In genomic region chr15:81002004-81002253, GRCh38 we compare ENCODE assay signal across 8 cellular contexts. TPM values are rescaled to one million over a fixed set of nuclear protein-coding genes. Genes with fewer than 3 reads are reported as not detected.
DNase-seq lines count a peak whose midpoint lies in the region; ATAC-seq and TF ChIP-seq lines count a peak whose summit lies in the region.

No MANE protein-coding gene starts in this region.

- H3K27me3 ChIP-seq in A673 (replicated peaks; ENCODE audit: insufficient read depth, low read depth, low read length, poor library complexity), result no peaks in the 10 kb centered on the region
- peaks cover 29% of the 10 kb centered on the region for H3K27me3 ChIP-seq in ectodermal cell (ENCODE audit: control insufficient read depth, insufficient read depth, low read length, poor library complexity, severe bottlenecking)
- no peaks in the 10 kb centered on the region for H3K27me3 ChIP-seq in mucosa of stomach (ENCODE audit: control insufficient read depth, insufficient read depth, low read length)

- peak overlapping the region; percentile 91 for H3K4me3 ChIP-seq in A673 (ENCODE audit: low read depth, low read length, poor library complexity, severe bottlenecking)
- H3K4me3 ChIP-seq in LNCaP clone FGC (ENCODE audit: low read depth, low read length), result peak overlapping the region; percentile 77
- peak overlapping the region; percentile 91 for H3K4me3 ChIP-seq in ectodermal cell (ENCODE audit: insufficient read depth, low read depth, low read length)
- H3K4me3 ChIP-seq in mucosa of stomach (ENCODE audit: low read length), result peak overlapping the region; percentile 25

- CTCF ChIA-PET in A673 (lab: Charles Lee), result no interaction called here

- H3K9ac ChIP-seq in mucosa of stomach (ENCODE audit: low read length), result peak overlapping the region; percentile 100

- TF ChIP-seq CTCF in A673 (conservative IDR thresholded peaks at IDR 0.05; ENCODE audit: low read depth, low read length) (no peak), LNCaP clone FGC (IDR thresholded peaks at IDR 0.05; ENCODE audit: control insufficient read depth, extremely low read depth, insufficient read depth) (no peak)

- H3K36me3 ChIP-seq in A673 (ENCODE audit: insufficient read depth, low read length, poor library complexity, severe bottlenecking) (no peaks in the 10 kb centered on the region), ectodermal cell (ENCODE audit: control insufficient read depth, insufficient read depth, low read length) (no peaks in the 10 kb centered on the region), mucosa of stomach (ENCODE audit: control insufficient read depth, insufficient read depth, low read length) (peaks cover 7% of the 10 kb centered on the region)

- DNase-seq in A673 (ENCODE audit: low spot score) (no peak), LNCaP clone FGC (ENCODE audit: low read depth) (no peak), cerebellum (ENCODE audit: low spot score) (no peak)

- BruUV-seq in A673 (replicated peaks; lab: Mats Ljungman, UMichigan), result no TSS peak

- H3K9me3 ChIP-seq in A673 (ENCODE audit: low read depth, low read length, poor library complexity, severe bottlenecking) (no peaks in the 10 kb centered on the region), ectodermal cell (ENCODE audit: control insufficient read depth, low read length) (no peaks in the 10 kb centered on the region), mucosa of stomach (ENCODE audit: control insufficient read depth, low read length) (no peaks in the 10 kb centered on the region)

- WGBS in ectodermal cell, 2 experiments, result 1% methylated on average over 32 of the region's 32 CpGs

- H3K4me1 ChIP-seq in A673 (ENCODE audit: insufficient read depth, low read length, poor library complexity, severe bottlenecking), result peaks cover 14% of the 10 kb centered on the region
- H3K4me1 ChIP-seq in ectodermal cell (ENCODE audit: control insufficient read depth, insufficient read depth, low read length), result no peaks in the 10 kb centered on the region
- peaks cover 20% of the 10 kb centered on the region for H3K4me1 ChIP-seq in mucosa of stomach (ENCODE audit: control insufficient read depth, insufficient read depth, low read length)

- ATAC-seq in HG03025 (IDR thresholded peaks at IDR 0.05; ENCODE audit: low FRiP score, unreplicated experiment) (no peak), GM18907 (IDR thresholded peaks at IDR 0.05; ENCODE audit: unreplicated experiment) (no peak), HG02610 (IDR thresholded peaks at IDR 0.05; ENCODE audit: unreplicated experiment) (no peak)

- POLR2A ChIA-PET in A673 (lab: Charles Lee; ENCODE audit: low non-redundant PET), result interaction anchor here (0.6 kb wide), 2 partner anchors 11 to 12 kb away, joined by 3 to 10 read pairs; no protein-coding TSS in a partner anchor

- intact Hi-C loops in A673 (cut with micrococcal nuclease; ENCODE audit: unreplicated experiment), result loop anchor here (5.0 to 10.0 kb wide), 2 partner anchors 63 to 105 kb away; no protein-coding TSS in a partner anchor

- peak overlapping the region; percentile 96 for H3K27ac ChIP-seq in A673 (ENCODE audit: low read depth, low read length, poor library complexity, severe bottlenecking)
- no peak overlapping the region for H3K27ac ChIP-seq in ectodermal cell (ENCODE audit: insufficient read depth, low read depth, low read length, poor library complexity, severe bottlenecking)

RNA-seq across cellular contexts. Expression of gene TLNRD1, which starts 1.2 kb away (rescaled TPM):
- total RNA-seq in A673 (2021) (21.0 and 21.8 TPM in 2 replicates), cerebellum (8.3 TPM)
- 11.5 TPM for polyA plus RNA-seq in ectodermal cell (2013, experiment 1 of 4)
- 9.6 TPM for polyA plus RNA-seq in ectodermal cell (2013, experiment 2 of 4)
- 11.1 TPM for polyA plus RNA-seq in ectodermal cell (2013, experiment 3 of 4)
- polyA plus RNA-seq in ectodermal cell (2013, experiment 4 of 4), result 11.5 TPM

RNA-seq across cellular contexts. Expression of gene MESD, which starts 12.3 kb away (rescaled TPM):
- 25.7 and 28.1 TPM in 2 replicates for total RNA-seq in A673 (2021)
- polyA plus RNA-seq in ectodermal cell (2013, experiment 1 of 4), result 50.1 TPM
- 53.4 TPM for polyA plus RNA-seq in ectodermal cell (2013, experiment 2 of 4)
- 38.7 TPM for polyA plus RNA-seq in ectodermal cell (2013, experiment 3 of 4)
- polyA plus RNA-seq in ectodermal cell (2013, experiment 4 of 4), result 43.1 TPM
- total RNA-seq in cerebellum, result 22.1 TPM

Comparison
In these comparisons a context has a peak if more than half of its experiments do, and no peak if none do; other contexts are left out.
1. H3K4me3 ChIP-seq: peak in every context shown above with its lines; median percentile 91 in A673; 91 in ectodermal cell; 77 in LNCaP clone FGC; 25 in mucosa of stomach.